ENCODE assay signal across 8 cellular contexts in genomic region chr12:108821407-108822397, GRCh38. TPM values are rescaled to one million over a fixed set of nuclear protein-coding genes. Genes with fewer than 3 reads are reported as not detected.
DNase-seq lines count a peak whose midpoint lies in the region; ATAC-seq and TF ChIP-seq lines count a peak whose summit lies in the region.
"Had no signal": no experiment of that assay in that cellular context is flagged by ENCODE, and none has a peak within 500 bp of the region (broad histone marks: within the 10 kb centered on the region; RNA-seq: fewer than 3 reads in every experiment).

No MANE protein-coding gene starts in this region.

- H2AFZ ChIP-seq in IMR-90 (replicated peaks; ENCODE audit: low read length, poor library complexity) = no peak overlapping the region

- no peak overlapping the region for H3K9ac ChIP-seq in IMR-90 (ENCODE audit: low read depth, low read length)
- no peak overlapping the region for H3K9ac ChIP-seq in skeletal muscle tissue (ENCODE audit: low read depth in 1 of 3, low read length in 3 of 3)

- TF ChIP-seq CTCF in IMR-90 (conservative IDR thresholded peaks at IDR 0.05; ENCODE audit: low read depth, low read length) (no peak), chondrocyte (IDR thresholded peaks at IDR 0.05) (peak; percentile 35)

- no peaks in the 10 kb centered on the region for H3K27me3 ChIP-seq in IMR-90 (ENCODE audit: control insufficient read depth, insufficient read depth, low read length)
- no peaks in the 10 kb centered on the region for H3K27me3 ChIP-seq in skeletal muscle tissue (ENCODE audit: control insufficient read depth in 3 of 3, insufficient read depth in 3 of 3, low read length in 3 of 3)
- H3K27me3 ChIP-seq in H7 (ENCODE audit: control insufficient read depth, insufficient read depth, low read length) = no peaks in the 10 kb centered on the region

- intact Hi-C loops in IMR-90 (cut with micrococcal nuclease) = no loop called here

- H2BK120ac ChIP-seq in IMR-90 (ENCODE audit: low read depth, low read length) = 0 out of 2 replicates have a peak overlapping the region, but pooled peaks have one; percentile 4

- 0 out of 3 replicates have a peak overlapping the region, but pooled peaks have one; percentile 6 for H2BK15ac ChIP-seq in IMR-90 (ENCODE audit: low read depth, low read length)

- peaks cover 26% of the 10 kb centered on the region for H3K4me1 ChIP-seq in IMR-90 (ENCODE audit: control insufficient read depth, insufficient read depth, low read length)
- H3K4me1 ChIP-seq in skeletal muscle tissue (ENCODE audit: control insufficient read depth in 3 of 3, insufficient read depth in 3 of 3, low read length in 3 of 3) = peaks cover 46 to 51% (median 48%) of the 10 kb centered on the region in 3 donors

- DNase-seq in IMR-90 (peak; percentile 69), chondrocyte (ENCODE audit: low spot score) (no peak), H7 (no peak)

- POLR2A ChIA-PET in IMR-90 (lab: Charles Lee; ENCODE audit: unreplicated experiment) = interaction anchor here (1.4 kb wide), 1 partner anchor 11 kb away, joined by 9 read pairs; no protein-coding TSS in a partner anchor

- no peak for TF ChIP-seq RAD21 in IMR-90 (IDR thresholded peaks at IDR 0.05; ENCODE audit: low read length)

- H4K5ac ChIP-seq in IMR-90 (ENCODE audit: low read depth, low read length) = peak overlapping the region; percentile 15; the same call in 1 of the 2 replicates

- dilution Hi-C loops in IMR-90 (cut with HindIII; ENCODE audit: low sequenced_read_pairs, unreplicated experiment) = no loop called here

- peak overlapping the region; percentile 61 for H2BK5ac ChIP-seq in IMR-90 (ENCODE audit: low read depth, low read length, poor library complexity, severe bottlenecking)

- peaks cover 89% of the 10 kb centered on the region for H3K4me1 Mint-ChIP-seq in chondrocyte (ENCODE audit: low read depth)

- TF ChIP-seq POLR2A in IMR-90 (IDR thresholded peaks at IDR 0.05; ENCODE audit: low read depth, low read length) = no peak

- no peak overlapping the region for H3K4me2 ChIP-seq in IMR-90 (ENCODE audit: low read depth, low read length)

- in situ Hi-C loops in IMR-90 (cut with MboI; ENCODE audit: low sequenced_read_pairs) = no loop called here

- peaks cover 42% of the 10 kb centered on the region for H3K36me3 Mint-ChIP-seq in chondrocyte (ENCODE audit: low read depth)

- no TSS peak for BruUV-seq in IMR-90 (replicated peaks; lab: Mats Ljungman, UMichigan)

- no peak overlapping the region for H3K4me3 ChIP-seq in IMR-90 (ENCODE audit: insufficient read depth, low read depth, low read length)
- H3K4me3 ChIP-seq in skeletal muscle tissue (ENCODE audit: low read length in 3 of 3) = no peak overlapping the region
- H3K4me3 ChIP-seq in H7 (ENCODE audit: insufficient read depth, low read depth, low read length) = no peak overlapping the region

- no peak overlapping the region for H3K56ac ChIP-seq in IMR-90 (ENCODE audit: extremely low read depth, insufficient read depth, low read length)

- H3K9me3 Mint-ChIP-seq in chondrocyte (ENCODE audit: low read depth) = no peaks in the 10 kb centered on the region

- H3K9me3 ChIP-seq in IMR-90 (ENCODE audit: control insufficient read depth, insufficient read depth, low read length) = no peaks in the 10 kb centered on the region; the same call in 1 of the 2 replicates
- no peaks in the 10 kb centered on the region for H3K9me3 ChIP-seq in skeletal muscle tissue (ENCODE audit: control insufficient read depth in 3 of 3, low read length in 3 of 3)

- peak overlapping the region; percentile 4 to 48; a peak in 2 of 4 replicates for H4K8ac ChIP-seq in IMR-90 (ENCODE audit: low read depth in 2 of 2, low read length in 2 of 2)

- H4K20me1 ChIP-seq in IMR-90 (ENCODE audit: insufficient read depth, low read length) = peaks cover 23% of the 10 kb centered on the region; the same call in 1 of the 2 replicates

- CTCF ChIA-PET in IMR-90 (lab: Yijun Ruan, JAX) = interaction anchor here (0.9 to 1.4 kb wide), 3 partner anchors 11 to 20 kb away, joined by 3 to 4 read pairs (median 3); no protein-coding TSS in a partner anchor

- peak overlapping the region; percentile 99 for H3K27ac Mint-ChIP-seq in chondrocyte (ENCODE audit: unreplicated experiment)

- H3K79me1 ChIP-seq in IMR-90 (ENCODE audit: low read depth in 1 of 2, low read length in 2 of 2) = peaks cover 22 to 69% of the 10 kb centered on the region in 2 experiments

- H3K4me3 Mint-ChIP-seq in chondrocyte (ENCODE audit: unreplicated experiment) = no peak overlapping the region

- peak; percentile 72 for ATAC-seq in GM19351 (IDR thresholded peaks at IDR 0.05; ENCODE audit: unreplicated experiment)
- ATAC-seq in IMR-90 (ENCODE audit: low read depth) = no peak
- no peak for ATAC-seq in HG03354 (IDR thresholded peaks at IDR 0.05; ENCODE audit: poor library complexity, severe bottlenecking, unreplicated experiment)
- ATAC-seq in HG02973 (IDR thresholded peaks at IDR 0.05; ENCODE audit: unreplicated experiment) = no peak

- H3K27me3 Mint-ChIP-seq in chondrocyte (ENCODE audit: low read depth) = no peaks in the 10 kb centered on the region

- H3K23ac ChIP-seq in IMR-90 (ENCODE audit: low read depth, low read length) = peak overlapping the region; percentile 64; the same call in 1 of the 2 replicates

- no peak overlapping the region for H2AK9ac ChIP-seq in IMR-90 (replicated peaks; ENCODE audit: low read depth, low read length, poor library complexity)

- peak overlapping the region; percentile 40; the same call in 1 of the 2 replicates for H3K14ac ChIP-seq in IMR-90 (replicated peaks; ENCODE audit: low read depth, low read length)

- H3K36me3 ChIP-seq in IMR-90 (ENCODE audit: control insufficient read depth, insufficient read depth, low read length) (peaks cover 47% of the 10 kb centered on the region), skeletal muscle tissue (ENCODE audit: control insufficient read depth in 3 of 3, insufficient read depth in 3 of 3, low read length in 3 of 3) (peaks cover 19 to 30% (median 25%) of the 10 kb centered on the region in 3 donors), H7 (replicated peaks; ENCODE audit: control insufficient read depth, insufficient read depth, low read length) (peaks cover 4% of the 10 kb centered on the region)

- peak overlapping the region; percentile 40; the same call in 1 of the 2 replicates for H3K18ac ChIP-seq in IMR-90 (ENCODE audit: low read depth, low read length)

- H2AK5ac ChIP-seq in IMR-90 (ENCODE audit: low read depth, low read length) = peak overlapping the region; percentile 48; the same call in 1 of the 2 replicates

- peaks cover 22% of the 10 kb centered on the region for H3K9me1 ChIP-seq in IMR-90 (ENCODE audit: insufficient read depth, low read length)

- peak overlapping the region; percentile 51 for H3K27ac ChIP-seq in IMR-90 (ENCODE audit: insufficient read depth, low read length)
- peak overlapping the region; percentile 31 for H3K27ac ChIP-seq in skeletal muscle tissue (ENCODE audit: low read depth, low read length)

- no CpG with 5 or more reads among the region's 12 CpGs for WGBS in IMR-90 (ENCODE audit: extremely low coverage in 2 of 2, insufficient read length in 1 of 2), 2 experiments

- peak overlapping the region; percentile 40; the same call in 1 of the 2 replicates for H2BK20ac ChIP-seq in IMR-90 (ENCODE audit: low read depth, low read length)

- H3K4ac ChIP-seq in IMR-90 (ENCODE audit: low read depth, low read length) = peak overlapping the region; percentile 72

- H4K91ac ChIP-seq in IMR-90 (ENCODE audit: insufficient read depth, low read depth, low read length) = no peak overlapping the region; the same call in 1 of the 2 replicates

TF ChIP-seq in IMR-90, 13 proteins besides CTCF, POLR2A, EP300 and RAD21:
- no peak for TF ChIP-seq MXI1 (IDR thresholded peaks at IDR 0.05; ENCODE audit: borderline replicate concordance, low read depth, low read length)
- no peak for TF ChIP-seq CHD1 (IDR thresholded peaks at IDR 0.05; ENCODE audit: low read depth, low read length)
- TF ChIP-seq FOS (IDR thresholded peaks at IDR 0.05; ENCODE audit: low read depth, low read length) = 0 out of 2 replicates have a peak, but pooled peaks have one; percentile 4
- no peak for TF ChIP-seq MAFK (IDR thresholded peaks at IDR 0.05; ENCODE audit: low read depth, low read length)
- TF ChIP-seq ELK1 (IDR thresholded peaks at IDR 0.05; ENCODE audit: borderline replicate concordance, low read depth, low read length) = no peak
- TF ChIP-seq USF2 (IDR thresholded peaks at IDR 0.05; ENCODE audit: low read depth, low read length) = no peak
- no peak for TF ChIP-seq BHLHE40 (IDR thresholded peaks at IDR 0.05; ENCODE audit: low read depth, low read length)
- TF ChIP-seq RCOR1 (IDR thresholded peaks at IDR 0.05; ENCODE audit: insufficient replicate concordance, low read length) = no peak
- peak; percentile 97 for TF ChIP-seq CEBPB (IDR thresholded peaks at IDR 0.05; ENCODE audit: low read depth, low read length)

RNA-seq across cellular contexts. Expression of gene SSH1, which starts 35.7 kb away (rescaled TPM):
- total RNA-seq in IMR-90 (2012; rRNA removed) (16.7 and 17.6 TPM in 2 replicates), chondrocyte (125 to 138 TPM (median 127 TPM) in 3 replicates), skeletal muscle tissue (11.0 TPM)
- polyA plus RNA-seq in IMR-90 (2012; rRNA removed) = 37.2 and 40.8 TPM in 2 replicates
- polyA plus RNA-seq in IMR-90 (2012; cell fraction: cytosol; rRNA removed) = 14.1 and 19.4 TPM in 2 replicates
- 68.2 and 83.5 TPM in 2 replicates for polyA plus RNA-seq in IMR-90 (2012; cell fraction: nucleus; rRNA removed; ENCODE audit: low replicate concordance)
- total RNA-seq in H7 (2014; rRNA removed; shearing (Covaris generic)) = 6.1 and 8.7 TPM in 2 replicates

RNA-seq across cellular contexts. Expression of gene DAO, which starts 58.2 kb away (rescaled TPM):
- total RNA-seq in IMR-90 (2012; rRNA removed) (not detected in 2 replicates), chondrocyte (not detected in 3 replicates), skeletal muscle tissue (not detected)
- polyA plus RNA-seq in IMR-90 (2012; rRNA removed) = not detected in 2 replicates
- not detected in 2 replicates for polyA plus RNA-seq in IMR-90 (2012; cell fraction: cytosol; rRNA removed)
- 0.11 TPM in 1 of 2 replicates, not detected in the other for polyA plus RNA-seq in IMR-90 (2012; cell fraction: nucleus; rRNA removed; ENCODE audit: low replicate concordance)
- total RNA-seq in H7 (2014; rRNA removed; shearing (Covaris generic)) = not detected in 2 replicates
- total RNA-seq: urinary bladder had no signal
- polyA plus RNA-seq: urinary bladder had no signal
